In genomic region chr11:36155770-36156485, GRCh38 we compare ENCODE assay signal across 11 cellular contexts.
DNase-seq lines count a peak whose midpoint lies in the region; ATAC-seq and TF ChIP-seq lines count a peak whose summit lies in the region.
"Had no signal": no experiment of that assay in that cellular context is flagged by ENCODE, and none has a peak within 500 bp of the region (broad histone marks: within the 10 kb centered on the region; RNA-seq: fewer than 3 reads in every experiment).

No MANE protein-coding gene starts in this region.

- ATAC-seq in GM21515 (IDR thresholded peaks at IDR 0.05; ENCODE audit: unreplicated experiment) (no peak), GM21390 (IDR thresholded peaks at IDR 0.05; ENCODE audit: unreplicated experiment) (no peak)
- ATAC-seq: activated T-helper 17 cell treated with anti-CD3 and anti-CD28 coated beads, Interleukin-2, amount 50 U/mL, for 72 hours had no signal

- intact Hi-C loops in A673 (cut with micrococcal nuclease; ENCODE audit: unreplicated experiment): no loop called here
- intact Hi-C loops in PC-9 (cut with micrococcal nuclease; ENCODE audit: unreplicated experiment): no loop called here

- H3K36me3 ChIP-seq in A673 (ENCODE audit: insufficient read depth, low read length, poor library complexity, severe bottlenecking): no peaks in the 10 kb centered on the region
- H3K36me3 ChIP-seq in PC-9 (ENCODE audit: low read depth): no peaks in the 10 kb centered on the region

- H3F3A ChIP-seq in PC-9 (ENCODE audit: insufficient read depth, low read depth): no peaks in the 10 kb centered on the region

- no peaks in the 10 kb centered on the region for H3K79me2 ChIP-seq in PC-9 (ENCODE audit: low read depth)

- TF ChIP-seq CTCF in A673 (conservative IDR thresholded peaks at IDR 0.05; ENCODE audit: low read depth, low read length): peak; percentile 47
- no peak for TF ChIP-seq CTCF in PC-9 (conservative IDR thresholded peaks at IDR 0.05)

- H3K27me3 ChIP-seq in A673 (replicated peaks; ENCODE audit: insufficient read depth, low read depth, low read length, poor library complexity) (no peaks in the 10 kb centered on the region), layer of hippocampus (ENCODE audit: control insufficient read depth, insufficient read depth, low read length) (no peaks in the 10 kb centered on the region), PC-9 (ENCODE audit: insufficient read depth, low read depth) (no peaks in the 10 kb centered on the region)

- POLR2A ChIA-PET in A673 (lab: Charles Lee; ENCODE audit: low non-redundant PET): no interaction called here
- POLR2A ChIA-PET in PC-9 (lab: Charles Lee; ENCODE audit: unreplicated experiment): no interaction called here

- no peak overlapping the region for H3K4me3 ChIP-seq in A673 (ENCODE audit: low read depth, low read length, poor library complexity, severe bottlenecking)
- no peak overlapping the region for H3K4me3 ChIP-seq in PC-9

- no peaks in the 10 kb centered on the region for H3K9me2 ChIP-seq in PC-9 (ENCODE audit: insufficient read depth)

- H4K20me1 ChIP-seq in PC-9 (ENCODE audit: insufficient read depth): no peaks in the 10 kb centered on the region

- H2AFZ ChIP-seq in PC-9: no peak overlapping the region

- no peak overlapping the region for H3K4me2 ChIP-seq in PC-9

- H3K9me3 ChIP-seq in A673 (ENCODE audit: low read depth, low read length, poor library complexity, severe bottlenecking) (no peaks in the 10 kb centered on the region), PC-9 (ENCODE audit: insufficient read depth, low read depth) (no peaks in the 10 kb centered on the region)

- DNase-seq in A673 (ENCODE audit: low spot score): peak; percentile 75
- DNase-seq in LHCN-M2 (ENCODE audit: low read depth): peak; percentile 65
- DNase-seq in caudate nucleus (lab: John Stamatoyannopoulos, UW): peak in 52 of 61 donors; percentile 5 to 78 (median 39)
- DNase-seq in activated CD4-positive, alpha-beta T cell treated with anti-CD3 and anti-CD28 coated beads, Interleukin-2, amount 50 U/mL, for 48 hours: no peak
- no peak for DNase-seq in PC-9
- DNase-seq: CD4-positive, CD25-positive, alpha-beta regulatory T cell; erythroblast had no signal

- H3K27ac ChIP-seq in A673 (ENCODE audit: low read depth, low read length, poor library complexity, severe bottlenecking) (no peak overlapping the region), caudate nucleus (ENCODE audit: low read depth, low read length) (peak overlapping the region; percentile 83), layer of hippocampus (ENCODE audit: low read depth, low read length) (peak overlapping the region; percentile 72), PC-9 (no peak overlapping the region)

- H3K4me1 ChIP-seq in A673 (ENCODE audit: insufficient read depth, low read length, poor library complexity, severe bottlenecking): peaks cover 15% of the 10 kb centered on the region
- 0 out of 2 replicates have a peak, but pooled peaks cover 3% of the 10 kb centered on the region for H3K4me1 ChIP-seq in PC-9 (replicated peaks; ENCODE audit: insufficient read depth)

- CTCF ChIA-PET in A673 (lab: Charles Lee) (interaction anchor here (1.5 kb wide), 1 partner anchor 334 kb away, joined by 4 read pairs; no protein-coding TSS in a partner anchor), PC-9 (lab: Charles Lee) (no interaction called here)

- BruUV-seq in A673 (replicated peaks; lab: Mats Ljungman, UMichigan) (no TSS peak), PC-9 (replicated peaks; lab: Mats Ljungman, UMichigan) (no TSS peak)

Comparison
In these comparisons a context has a peak if more than half of its experiments do, and no peak if none do; other contexts are left out.
1. DNase-seq: peak in A673 (single experiment), LHCN-M2 (single experiment) and caudate nucleus (52 of 61); none in activated CD4-positive, alpha-beta T cell treated with anti-CD3 and anti-CD28 coated beads, Interleukin-2, amount 50 U/mL, for 48 hours (0 of 2) and PC-9 (0 of 2).
2. H3K27ac ChIP-seq: peak in caudate nucleus (single experiment) and layer of hippocampus (single experiment); none in A673 (single experiment) and PC-9 (single experiment).